ENCODE assay signal across 8 cellular contexts in genomic region chr3:184338538-184338945, GRCh38. TPM values are rescaled to one million over a fixed set of nuclear protein-coding genes. Genes with fewer than 3 reads are reported as not detected.
DNase-seq lines count a peak whose midpoint lies in the region; ATAC-seq and TF ChIP-seq lines count a peak whose summit lies in the region.

No MANE protein-coding gene starts in this region.

- H3K9me3 ChIP-seq in thoracic aorta (no peaks in the 10 kb centered on the region), PC-9 (ENCODE audit: insufficient read depth, low read depth) (no peaks in the 10 kb centered on the region)

- H3K9me2 ChIP-seq in PC-9 (ENCODE audit: insufficient read depth): no peaks in the 10 kb centered on the region

- POLR2A ChIA-PET in PC-9 (lab: Charles Lee; ENCODE audit: unreplicated experiment): no interaction called here

- peaks cover 45% of the 10 kb centered on the region for H3F3A ChIP-seq in PC-9 (ENCODE audit: insufficient read depth, low read depth)

- H3K79me2 ChIP-seq in PC-9 (ENCODE audit: low read depth): peaks cover 14% of the 10 kb centered on the region

- H3K4me2 ChIP-seq in PC-9: no peak overlapping the region

- H3K4me1 ChIP-seq in thoracic aorta (ENCODE audit: control insufficient read depth in 1 of 2, low read depth in 2 of 2) (peaks cover 16 to 40% of the 10 kb centered on the region in 2 donors), PC-9 (replicated peaks; ENCODE audit: insufficient read depth) (peaks cover 35% of the 10 kb centered on the region)

- BruUV-seq in PC-9 (replicated peaks; lab: Mats Ljungman, UMichigan): no TSS peak

- intact Hi-C loops in PC-9 (cut with micrococcal nuclease; ENCODE audit: unreplicated experiment): no loop called here

- no peaks in the 10 kb centered on the region for H3K27me3 ChIP-seq in thoracic aorta (replicated peaks; ENCODE audit: insufficient read depth)
- H3K27me3 ChIP-seq in PC-9 (ENCODE audit: insufficient read depth, low read depth): no peaks in the 10 kb centered on the region

- CTCF ChIA-PET in PC-9 (lab: Charles Lee): no interaction called here

- peaks cover 26% of the 10 kb centered on the region for H4K20me1 ChIP-seq in PC-9 (ENCODE audit: insufficient read depth)

- H3K4me3 ChIP-seq in coronary artery: peak overlapping the region; percentile 89
- H3K4me3 ChIP-seq in thoracic aorta: peak overlapping the region; percentile 93
- no peak overlapping the region for H3K4me3 ChIP-seq in PC-9

- TF ChIP-seq CTCF in coronary artery (IDR thresholded peaks at IDR 0.05) (no peak), thoracic aorta (IDR thresholded peaks at IDR 0.05) (peak; percentile 44), PC-9 (conservative IDR thresholded peaks at IDR 0.05) (no peak)

- H3K36me3 ChIP-seq in thoracic aorta (peaks cover 25% of the 10 kb centered on the region), PC-9 (ENCODE audit: low read depth) (peaks cover 9% of the 10 kb centered on the region; the same call in 1 of the 2 replicates)

- H2AFZ ChIP-seq in PC-9: no peak overlapping the region

- ATAC-seq in left lobe of liver (no peak), thoracic aorta (ENCODE audit: insufficient number of reproducible peaks, low FRiP score, low read depth) (peak; percentile 21)

- DNase-seq in COLO668 (lab: John Stamatoyannopoulos, UW; ENCODE audit: unreplicated experiment): peak; percentile 93
- DNase-seq in NCI-H2227 treated with DMSO at 0.1 percent for 48 hours (lab: John Stamatoyannopoulos, UW): peak; percentile 90
- peak; percentile 95 for DNase-seq in coronary artery (ENCODE audit: low spot score)
- peak; percentile 51 for DNase-seq in left lobe of liver (ENCODE audit: low spot score)
- peak; percentile 60 for DNase-seq in thoracic aorta (ENCODE audit: low spot score)
- DNase-seq in stimulated activated CD4-positive, alpha-beta T cell treated with anti-CD3 and anti-CD28 coated beads, Interleukin-4, amount 100 ng/mL, for 24 hours: no peak
- no peak for DNase-seq in activated CD4-positive, CD25-positive, alpha-beta regulatory T cell treated with anti-CD3 and anti-CD28 coated beads, Interleukin-2, amount 50 U/mL, for 72 hours
- DNase-seq in PC-9: no peak

- peak overlapping the region; percentile 96 to 98 for H3K27ac ChIP-seq in coronary artery
- H3K27ac ChIP-seq in thoracic aorta: peak overlapping the region; percentile 92 to 94
- no peak overlapping the region for H3K27ac ChIP-seq in PC-9

RNA-seq across cellular contexts. Expression of gene FAM131A, which starts 1.1 kb away (rescaled TPM):
- total RNA-seq in left lobe of liver (2.5 TPM), thoracic aorta (10 to 100 TPM; 55.4 to 91.8 TPM), PC-9 (2021) (25.5 and 28.2 TPM in 2 replicates)

RNA-seq across cellular contexts. Expression of gene CLCN2, which starts 22.9 kb away (rescaled TPM):
- total RNA-seq in left lobe of liver (4.8 TPM), thoracic aorta (1 to 10 TPM; 4.3 to 8.0 TPM), PC-9 (2021) (27.1 and 33.0 TPM in 2 replicates)

RNA-seq across cellular contexts. Expression of gene POLR2H, which starts 23.0 kb away (rescaled TPM):
- total RNA-seq in left lobe of liver (33.9 TPM), thoracic aorta (10 to 100 TPM; 49.5 to 53.7 TPM), PC-9 (2021) (153 and 167 TPM in 2 replicates)

RNA-seq across cellular contexts. Expression of gene EIF4G1, which starts 24.1 kb away (rescaled TPM):
- total RNA-seq in left lobe of liver (341 TPM), thoracic aorta (100 to 1,000 TPM; 254 to 334 TPM), PC-9 (2021) (657 and 721 TPM in 2 replicates)

RNA-seq across cellular contexts. Expression of gene THPO, which starts 39.5 kb away (rescaled TPM):
- total RNA-seq in left lobe of liver (8.5 TPM), thoracic aorta (1 to 10 TPM in 1 of 2 donors, not detected in 1; 1.1 TPM), PC-9 (2021) (not detected in 2 replicates)

Comparison
In these comparisons a context has a peak if more than half of its experiments do, and no peak if none do; other contexts are left out.
1. DNase-seq: peak in COLO668 (single experiment), NCI-H2227 treated with DMSO at 0.1 percent for 48 hours (single experiment), coronary artery (single experiment), left lobe of liver (single experiment) and thoracic aorta (single experiment); none in stimulated activated CD4-positive, alpha-beta T cell treated with anti-CD3 and anti-CD28 coated beads, Interleukin-4, amount 100 ng/mL, for 24 hours (single experiment), activated CD4-positive, CD25-positive, alpha-beta regulatory T cell treated with anti-CD3 and anti-CD28 coated beads, Interleukin-2, amount 50 U/mL, for 72 hours (single experiment) and PC-9 (0 of 2).